24 cellular contexts compared by ENCODE assay signal in genomic region chr7:133682364-133683181, GRCh38.
DNase-seq lines count a peak whose midpoint lies in the region; ATAC-seq and TF ChIP-seq lines count a peak whose summit lies in the region.
"Had no signal": no experiment of that assay in that cellular context is flagged by ENCODE, and none has a peak within 500 bp of the region (broad histone marks: within the 10 kb centered on the region; RNA-seq: fewer than 3 reads in every experiment).

No MANE protein-coding gene starts in this region.

- H3K27ac ChIP-seq in HUES48 (ENCODE audit: low read depth, low read length) (peak overlapping the region; percentile 60), neural progenitor cell (no peak overlapping the region), right lobe of liver (no peak overlapping the region)
- no peak overlapping the region for H3K27ac ChIP-seq in CD4-positive, alpha-beta memory T cell (ENCODE audit: low read depth, low read length)
- H3K27ac ChIP-seq: parathyroid adenoma, sigmoid colon, SK-N-MC, transverse colon had no signal

- no peaks in the 10 kb centered on the region for H3K9me3 ChIP-seq in HUES48 (ENCODE audit: control insufficient read depth, insufficient read depth, low read length)
- H3K9me3 ChIP-seq in neural progenitor cell (ENCODE audit: low read depth): no peaks in the 10 kb centered on the region
- no peaks in the 10 kb centered on the region for H3K9me3 ChIP-seq in right lobe of liver
- H3K9me3 ChIP-seq in CD4-positive, alpha-beta memory T cell (ENCODE audit: control insufficient read depth in 1 of 2, low read length in 2 of 2): no peaks in the 10 kb centered on the region
- H3K9me3 ChIP-seq: sigmoid colon, transverse colon had no signal

- POLR2A ChIA-PET in CD4-positive, alpha-beta memory T cell (lab: Charles Lee; ENCODE audit: partially characterized antibody): no interaction called here

- ATAC-seq in HG02759 (IDR thresholded peaks at IDR 0.05; ENCODE audit: unreplicated experiment) (no peak), right lobe of liver (no peak)

- H3K4me1 ChIP-seq in HUES48 (ENCODE audit: control insufficient read depth, insufficient read depth, low read length): peaks cover 26% of the 10 kb centered on the region
- H3K4me1 ChIP-seq in neural progenitor cell: no peaks in the 10 kb centered on the region
- H3K4me1 ChIP-seq in right lobe of liver: no peaks in the 10 kb centered on the region
- H3K4me1 ChIP-seq in CD4-positive, alpha-beta memory T cell (ENCODE audit: insufficient read depth, low read length): no peaks in the 10 kb centered on the region
- H3K4me1 ChIP-seq: parathyroid adenoma, sigmoid colon, transverse colon had no signal

- no peak overlapping the region for H3K4me3 Mint-ChIP-seq in neural progenitor cell
- no peak overlapping the region for H3K4me3 Mint-ChIP-seq in CD4-positive, alpha-beta memory T cell
- H3K4me3 Mint-ChIP-seq: activated naive CD8-positive, alpha-beta T cell; dendritic cell treated with granulocyte-macrophage colony-stimulating factor and Interleukin-4, amounts not matched to agents 40 ng/mL and 50 ng/mL, for 4 days; H9; nephron had no signal

- TF ChIP-seq CTCF in neural progenitor cell (IDR thresholded peaks at IDR 0.05) (no peak), right lobe of liver (IDR thresholded peaks at IDR 0.05) (no peak)

- H3K9ac ChIP-seq in HUES48 (ENCODE audit: low read depth, low read length): no peak overlapping the region
- H3K9ac ChIP-seq in neural progenitor cell: no peak overlapping the region
- H3K9ac ChIP-seq: parathyroid adenoma had no signal

- peaks cover 2% of the 10 kb centered on the region for H3K27me3 Mint-ChIP-seq in neural progenitor cell (ENCODE audit: insufficient read depth, low read depth)
- no peaks in the 10 kb centered on the region for H3K27me3 Mint-ChIP-seq in CD4-positive, alpha-beta memory T cell
- H3K27me3 Mint-ChIP-seq: activated naive CD8-positive, alpha-beta T cell; dendritic cell treated with granulocyte-macrophage colony-stimulating factor and Interleukin-4, amounts not matched to agents 40 ng/mL and 50 ng/mL, for 4 days had no signal

- TF ChIP-seq POLR2A in right lobe of liver (IDR thresholded peaks at IDR 0.05): no peak

- no peak overlapping the region for H3K4me3 ChIP-seq in HUES48 (ENCODE audit: low read depth, low read length)
- no peak overlapping the region for H3K4me3 ChIP-seq in neural progenitor cell
- H3K4me3 ChIP-seq in right lobe of liver: no peak overlapping the region
- H3K4me3 ChIP-seq in CD4-positive, alpha-beta memory T cell (ENCODE audit: low read length in 2 of 2): no peak overlapping the region
- H3K4me3 ChIP-seq: sigmoid colon, SK-N-MC, transverse colon had no signal

- CTCF ChIA-PET in CD4-positive, alpha-beta memory T cell (lab: Charles Lee; ENCODE audit: partially characterized antibody): no interaction called here

- intact Hi-C loops in right lobe of liver (cut with DNase I): no loop called here
- intact Hi-C loops in CD4-positive, alpha-beta memory T cell (cut with micrococcal nuclease): no loop called here

- no peaks in the 10 kb centered on the region for H3K9me3 Mint-ChIP-seq in neural progenitor cell
- H3K9me3 Mint-ChIP-seq in CD4-positive, alpha-beta memory T cell: peaks cover 0 to 3% (median 0%) of the 10 kb centered on the region in 8 donors
- H3K9me3 Mint-ChIP-seq: dendritic cell treated with granulocyte-macrophage colony-stimulating factor and Interleukin-4, amounts not matched to agents 40 ng/mL and 50 ng/mL, for 4 days; H9 had no signal

- no peaks in the 10 kb centered on the region for H3F3A ChIP-seq in neural progenitor cell (ENCODE audit: low read depth)

- no peak overlapping the region for H3K4me2 ChIP-seq in neural progenitor cell

- H3K27ac Mint-ChIP-seq in neural progenitor cell: peak overlapping the region; percentile 25
- no peak overlapping the region for H3K27ac Mint-ChIP-seq in CD4-positive, alpha-beta memory T cell
- H3K27ac Mint-ChIP-seq: activated naive CD8-positive, alpha-beta T cell; dendritic cell treated with granulocyte-macrophage colony-stimulating factor and Interleukin-4, amounts not matched to agents 40 ng/mL and 50 ng/mL, for 4 days; H9 had no signal

- H3K36me3 Mint-ChIP-seq in neural progenitor cell: no peaks in the 10 kb centered on the region
- peaks cover 11 to 38% of the 10 kb centered on the region in 2 donors for H3K36me3 Mint-ChIP-seq in CD4-positive, alpha-beta memory T cell

- H3K79me2 ChIP-seq in neural progenitor cell (ENCODE audit: low read depth): no peaks in the 10 kb centered on the region
- H3K79me2 ChIP-seq: parathyroid adenoma had no signal

- no peaks in the 10 kb centered on the region for H4K20me1 ChIP-seq in neural progenitor cell (ENCODE audit: low read depth)

- WGBS in right lobe of liver (ENCODE audit: insufficient coverage, low coverage, low lambda C conversion rate, missing lambda C conversion rate): 73% methylated on average over 9 of the region's 9 CpGs

- DNase-seq in activated gamma-delta T cell treated with Interleukin-2 at 50 U/mL for 16 hours (peak; percentile 3), activated gamma-delta T cell (lab: John Stamatoyannopoulos, UW) (no peak), NCI-H526 treated with DMSO at 0.1 percent for 48 hours (lab: John Stamatoyannopoulos, UW) (peak; percentile 15), neural progenitor cell (ENCODE audit: low spot score) (no peak), right lobe of liver (no peak)
- DNase-seq in CD4-positive, alpha-beta memory T cell: no peak
- DNase-seq: activated CD4-positive, alpha-beta T cell treated with anti-CD3 and anti-CD28 coated beads, Interleukin-2, amount 50 U/mL, for 4 hours; C1 segment of cervical spinal cord; central memory CD4-positive, alpha-beta T cell; H9; kidney; NCI-H1105 treated with DMSO at 0.1 percent for 48 hours; NCI-H748 treated with DMSO at 0.1 percent for 48 hours; RPMI8226; sigmoid colon; stimulated activated CD8-positive, alpha-beta memory T cell treated with anti-CD3 and anti-CD28 coated beads, Interleukin-4, amount 100 ng/mL, for 48 hours; transverse colon had no signal

- H2AFZ ChIP-seq in neural progenitor cell (replicated peaks): no peak overlapping the region
- H2AFZ ChIP-seq: parathyroid adenoma had no signal

- H3K27me3 ChIP-seq in HUES48 (ENCODE audit: control insufficient read depth, insufficient read depth, low read length): no peaks in the 10 kb centered on the region
- H3K27me3 ChIP-seq in neural progenitor cell: no peaks in the 10 kb centered on the region
- no peaks in the 10 kb centered on the region for H3K27me3 ChIP-seq in right lobe of liver
- no peaks in the 10 kb centered on the region for H3K27me3 ChIP-seq in CD4-positive, alpha-beta memory T cell (ENCODE audit: insufficient read depth, low read length)
- H3K27me3 ChIP-seq: sigmoid colon, transverse colon had no signal

- H3K4me1 Mint-ChIP-seq in neural progenitor cell: peaks cover 22% of the 10 kb centered on the region
- peaks cover 0 to 1% (median under 1%) of the 10 kb centered on the region in 4 donors for H3K4me1 Mint-ChIP-seq in CD4-positive, alpha-beta memory T cell
- H3K4me1 Mint-ChIP-seq: nephron had no signal

- H3K36me3 ChIP-seq in HUES48 (ENCODE audit: control insufficient read depth, insufficient read depth, low read length): no peaks in the 10 kb centered on the region
- no peaks in the 10 kb centered on the region for H3K36me3 ChIP-seq in neural progenitor cell
- H3K36me3 ChIP-seq in right lobe of liver: no peaks in the 10 kb centered on the region
- no peaks in the 10 kb centered on the region for H3K36me3 ChIP-seq in CD4-positive, alpha-beta memory T cell (ENCODE audit: insufficient read depth, low read length)
- H3K36me3 ChIP-seq: sigmoid colon, transverse colon had no signal

Comparison
In these comparisons a context has a peak if more than half of its experiments do, and no peak if none do; other contexts are left out.
1. DNase-seq: peak in activated gamma-delta T cell treated with Interleukin-2 at 50 U/mL for 16 hours (single experiment) and NCI-H526 treated with DMSO at 0.1 percent for 48 hours (single experiment); none in activated gamma-delta T cell (single experiment), neural progenitor cell (single experiment), right lobe of liver (0 of 3) and CD4-positive, alpha-beta memory T cell (0 of 5).